ENCODE assay signal across 16 cellular contexts in the genomic region with DNA sequence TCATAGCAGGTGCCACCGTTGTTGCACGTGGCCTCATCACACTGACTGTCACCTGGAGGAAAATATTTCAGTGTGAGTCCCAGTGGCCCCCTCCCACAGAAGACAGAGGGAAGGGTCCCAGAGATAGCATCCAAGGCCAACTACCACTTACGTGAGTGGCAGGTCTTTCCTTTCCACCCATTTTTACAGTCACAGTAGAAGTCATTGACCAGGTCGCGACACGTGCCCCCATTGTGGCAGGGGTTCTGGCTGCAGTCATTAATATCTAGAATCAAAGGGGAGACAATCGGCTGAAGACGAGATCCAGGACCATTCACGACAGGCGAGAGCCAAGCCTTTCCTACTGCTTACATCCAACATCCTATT. TPM values are rescaled to one million over a fixed set of nuclear protein-coding genes. Genes with fewer than 3 reads are reported as not detected.
DNase-seq lines count a peak whose midpoint lies in the region; ATAC-seq, FAIRE-seq and TF ChIP-seq lines count a peak whose summit lies in the region.
"Had no signal": no experiment of that assay in that cellular context is flagged by ENCODE, and none has a peak within 500 bp of the region (broad histone marks: within the 10 kb centered on the region; RNA-seq: fewer than 3 reads in every experiment).

No MANE protein-coding gene starts in this region.

- H3K9ac ChIP-seq in astrocyte (ENCODE audit: low read length): no peak overlapping the region

- H3K27ac Mint-ChIP-seq in astrocyte (ENCODE audit: unreplicated experiment) (peak overlapping the region; percentile 75), osteocyte (ENCODE audit: unreplicated experiment) (peak overlapping the region; percentile 96)
- H3K27ac Mint-ChIP-seq: CD14-positive monocyte had no signal

- H3K4me1 Mint-ChIP-seq in astrocyte (ENCODE audit: low read depth, unreplicated experiment) (peaks cover 61% of the 10 kb centered on the region), osteocyte (ENCODE audit: unreplicated experiment) (peaks cover 97% of the 10 kb centered on the region)
- H3K4me1 Mint-ChIP-seq: CD14-positive monocyte had no signal

- no peak for DNase-seq in RWPE1 (ENCODE audit: low spot score)
- no peak for DNase-seq in astrocyte (ENCODE audit: low read depth)
- DNase-seq in osteocyte (ENCODE audit: extremely low spot score, unreplicated experiment): no peak
- peak in 1 of 2 donors; percentile 4 for DNase-seq in tibial artery
- no peak for DNase-seq in stimulated activated naive CD8-positive, alpha-beta T cell treated with anti-CD3 and anti-CD28 coated beads, Interleukin-15, Interleukin-2, amounts not matched to agents 100 U/mL and 50 U/mL, for 24 hours
- no peak for DNase-seq in stimulated activated naive CD4-positive, alpha-beta T cell (lab: John Stamatoyannopoulos, UW)
- no peak for DNase-seq in ureter (ENCODE audit: low spot score)
- DNase-seq: COR-L47, GF-D8, KBM-7, NCI-H1436, NCI-H2081, NCI-H510A, PC-3 had no signal

- no peak overlapping the region for H3K4me3 ChIP-seq in astrocyte (ENCODE audit: insufficient read depth, low read depth, low read length)
- no peak overlapping the region for H3K4me3 ChIP-seq in tibial artery

- H3K27me3 ChIP-seq in astrocyte (ENCODE audit: insufficient read depth, low read length) (no peaks in the 10 kb centered on the region), tibial artery (no peaks in the 10 kb centered on the region)

- H3K27ac ChIP-seq in RWPE1 (peak overlapping the region; percentile 60), astrocyte (ENCODE audit: low read depth, low read length) (no peak overlapping the region), tibial artery (peak overlapping the region; percentile 99)

- H3K27me3 Mint-ChIP-seq in astrocyte (ENCODE audit: low read depth, unreplicated experiment) (no peaks in the 10 kb centered on the region), osteocyte (ENCODE audit: unreplicated experiment) (no peaks in the 10 kb centered on the region)

- H3K4me2 ChIP-seq in astrocyte (ENCODE audit: low read length): no peak overlapping the region

- no peaks in the 10 kb centered on the region for H3K9me3 ChIP-seq in astrocyte (ENCODE audit: insufficient read depth, low read depth, low read length)
- H3K9me3 ChIP-seq in tibial artery: no peaks in the 10 kb centered on the region

- peaks cover 45% of the 10 kb centered on the region for H4K20me1 ChIP-seq in astrocyte (ENCODE audit: insufficient read depth, low read length)

- H3K79me2 ChIP-seq in astrocyte (ENCODE audit: insufficient read depth, low read length): peaks cover 5% of the 10 kb centered on the region

- peaks cover 74% of the 10 kb centered on the region for H3K36me3 ChIP-seq in astrocyte (ENCODE audit: insufficient read depth, low read length)
- H3K36me3 ChIP-seq in tibial artery: peaks cover 98 to 100% (median 99%) of the 10 kb centered on the region in 3 donors

- H3K36me3 Mint-ChIP-seq in astrocyte (ENCODE audit: low read depth, unreplicated experiment): peaks cover 49% of the 10 kb centered on the region
- peaks cover 91% of the 10 kb centered on the region for H3K36me3 Mint-ChIP-seq in osteocyte (ENCODE audit: unreplicated experiment)

- intact Hi-C loops in tibial artery (cut with DNase I; ENCODE audit: low total_unique reads): loop anchor here (5.0 kb wide), 1 partner anchor 88 kb away; no protein-coding TSS in a partner anchor

- no peaks in the 10 kb centered on the region for H3K9me3 Mint-ChIP-seq in astrocyte (ENCODE audit: unreplicated experiment)
- no peaks in the 10 kb centered on the region for H3K9me3 Mint-ChIP-seq in osteocyte (ENCODE audit: unreplicated experiment)

- CTCF ChIA-PET in RWPE1 (lab: Yijun Ruan, JAX): no interaction called here

- no peak for FAIRE-seq in astrocyte (lab: Jason Lieb, UNC)
- FAIRE-seq: GM12892 had no signal

- no peak for ATAC-seq in stimulated activated naive CD8-positive, alpha-beta T cell treated with anti-CD3 and anti-CD28 coated beads, Interleukin-15, Interleukin-2, amounts not matched to agents 100 U/mL and 50 U/mL, for 24 hours
- ATAC-seq: PC-3 had no signal

- no peak overlapping the region for H2AFZ ChIP-seq in astrocyte (ENCODE audit: low read depth, low read length)

- H3K4me1 ChIP-seq in astrocyte (ENCODE audit: insufficient read depth, low read length) (peaks cover 30% of the 10 kb centered on the region), tibial artery (peaks cover 0 to 100% (median 72%) of the 10 kb centered on the region in 4 donors)

- H3K4me3 Mint-ChIP-seq in astrocyte (ENCODE audit: unreplicated experiment) (peak overlapping the region; percentile 28), osteocyte (ENCODE audit: unreplicated experiment) (peak overlapping the region; percentile 7)

- POLR2A ChIA-PET in RWPE1 (lab: Yijun Ruan, JAX; ENCODE audit: low non-redundant PET): no interaction called here

- TF ChIP-seq CTCF in RWPE1 (conservative IDR thresholded peaks at IDR 0.05; ENCODE audit: low read depth) (no peak), astrocyte (IDR thresholded peaks at IDR 0.05; ENCODE audit: insufficient read depth, low read depth, low read length) (no peak), osteocyte (IDR thresholded peaks at IDR 0.05) (no peak), tibial artery (IDR thresholded peaks at IDR 0.05) (no peak)

RNA-seq across cellular contexts. Expression of gene JAG1, which starts 28.6 kb away (rescaled TPM):
- total RNA-seq in astrocyte (278 and 380 TPM in 2 replicates), osteocyte (246 and 254 TPM in 2 replicates), ureter (161 TPM)
